Comparison of ENCODE assay signal across 17 cellular contexts in the genomic region with DNA sequence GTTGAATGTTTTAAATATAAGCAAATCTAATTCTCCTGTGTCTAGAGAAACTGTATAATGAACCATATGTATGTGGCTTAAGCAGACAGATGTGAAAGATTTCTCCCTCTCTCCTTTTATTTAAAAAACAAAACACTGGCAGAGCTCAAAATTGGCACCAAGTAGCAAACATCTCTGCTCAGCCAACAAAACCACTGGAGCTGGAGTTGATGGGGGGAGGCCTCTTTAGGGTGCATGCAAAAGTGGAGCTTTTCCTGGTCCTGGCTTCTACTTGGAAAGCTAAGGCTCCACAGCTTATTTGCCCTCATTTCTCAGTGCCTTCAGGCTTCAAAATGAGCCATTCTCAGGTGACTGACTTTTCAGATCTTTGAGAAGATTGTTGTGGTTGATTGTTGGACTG.
A peak's percentile ranks its signal among the peaks of the same experiment; 100 is the strongest.
DNase-seq lines count a peak whose midpoint lies in the region; ATAC-seq, FAIRE-seq and TF ChIP-seq lines count a peak whose summit lies in the region.
"Had no signal": no experiment of that assay in that cellular context is flagged by ENCODE, and none has a peak within 500 bp of the region (broad histone marks: within the 10 kb centered on the region; RNA-seq: fewer than 3 reads in every experiment).

No MANE protein-coding gene starts in this region.

- no peaks in the 10 kb centered on the region for H3K9me2 ChIP-seq in hepatocyte (replicated peaks; ENCODE audit: insufficient read depth)

- peak; percentile 64 for FAIRE-seq in GM19239 (lab: Jason Lieb, UNC)
- FAIRE-seq: D721Med had no signal

- no peak for TF ChIP-seq EP300 in stomach (IDR thresholded peaks at IDR 0.05)

- no peak for ATAC-seq in GM21381 (IDR thresholded peaks at IDR 0.05; ENCODE audit: unreplicated experiment)
- no peak for ATAC-seq in heart right ventricle
- ATAC-seq: GM23338 had no signal

- no peaks in the 10 kb centered on the region for H3K79me2 ChIP-seq in hepatocyte

- no peaks in the 10 kb centered on the region for H4K20me1 ChIP-seq in hepatocyte (ENCODE audit: insufficient read depth, poor library complexity, severe bottlenecking)

- H3K4me3 ChIP-seq in hepatocyte (no peak overlapping the region), stomach (no peak overlapping the region), heart right ventricle (no peak overlapping the region)
- H3K4me3 ChIP-seq: GM23338 had no signal

- intact Hi-C loops in stomach (cut with DNase I; ENCODE audit: low total_unique reads), result loop anchor here (5.0 kb wide), 1 partner anchor 155 kb away; no protein-coding TSS in a partner anchor
- intact Hi-C loops in heart right ventricle (cut with DNase I), result loop anchor here in 7 of 10 donors (5.0 to 10.0 kb wide), 4 partner anchors 155 to 217 kb away; no protein-coding TSS in a partner anchor

- DNase-seq in GM19239 (ENCODE audit: insufficient read length, low spot score), result no peak
- DNase-seq in hepatocyte (ENCODE audit: low spot score), result no peak
- no peak for DNase-seq in stomach
- no peak for DNase-seq in heart right ventricle
- no peak for DNase-seq in cerebellar cortex (ENCODE audit: low spot score)
- DNase-seq: ACHN; C1 segment of cervical spinal cord; CD4-positive, alpha-beta memory T cell; COR-L47; DMS53; GF-D8; H7; IMR-90 had no signal

- H2AFZ ChIP-seq in hepatocyte, result no peak overlapping the region
- H2AFZ ChIP-seq: GM23338 had no signal

- no peak overlapping the region for H3K4me2 ChIP-seq in hepatocyte
- H3K4me2 ChIP-seq: GM23338 had no signal

- no peaks in the 10 kb centered on the region for H3K4me1 ChIP-seq in hepatocyte (ENCODE audit: insufficient read depth)
- peaks cover 0 to 44% (median 12%) of the 10 kb centered on the region in 4 donors for H3K4me1 ChIP-seq in stomach
- peaks cover 0 to 7% (median 2%) of the 10 kb centered on the region in 9 donors for H3K4me1 ChIP-seq in heart right ventricle

- H3K9me3 ChIP-seq in hepatocyte (ENCODE audit: low read depth) (no peaks in the 10 kb centered on the region), stomach (no peaks in the 10 kb centered on the region), heart right ventricle (no peaks in the 10 kb centered on the region)

- no peaks in the 10 kb centered on the region for H3K27me3 ChIP-seq in hepatocyte
- H3K27me3 ChIP-seq in stomach, result peaks cover 0 to 3% (median 0%) of the 10 kb centered on the region in 3 donors
- H3K27me3 ChIP-seq in heart right ventricle, result peaks cover 0 to 26% (median 0%) of the 10 kb centered on the region in 7 donors

- TF ChIP-seq CTCF in VCaP (conservative IDR thresholded peaks at IDR 0.05) (no peak), hepatocyte (IDR thresholded peaks at IDR 0.05; ENCODE audit: poor library complexity) (no peak), stomach (IDR thresholded peaks at IDR 0.05) (no peak), heart right ventricle (IDR thresholded peaks at IDR 0.05) (no peak)

- H3K27ac ChIP-seq in VCaP (peak overlapping the region; percentile 44; the same call in 1 of the 2 replicates), hepatocyte (peak overlapping the region; percentile 38), stomach (peak overlapping the region in 3 of 5 donors; percentile 7 to 33 (median 15)), heart right ventricle (no peak overlapping the region)

- no peaks in the 10 kb centered on the region for H3K36me3 ChIP-seq in hepatocyte (replicated peaks; ENCODE audit: insufficient read depth, low read depth)
- no peaks in the 10 kb centered on the region for H3K36me3 ChIP-seq in stomach
- no peaks in the 10 kb centered on the region for H3K36me3 ChIP-seq in heart right ventricle

- no peak for TF ChIP-seq POLR2A in stomach (IDR thresholded peaks at IDR 0.05)

Comparison
In these comparisons a context has a peak if more than half of its experiments do, and no peak if none do; other contexts are left out.
1. H3K27ac ChIP-seq: peak in VCaP (single experiment), hepatocyte (single experiment) and stomach (3 of 5); none in heart right ventricle (0 of 10).